2 cellular contexts compared by ENCODE assay signal in the genomic region with DNA sequence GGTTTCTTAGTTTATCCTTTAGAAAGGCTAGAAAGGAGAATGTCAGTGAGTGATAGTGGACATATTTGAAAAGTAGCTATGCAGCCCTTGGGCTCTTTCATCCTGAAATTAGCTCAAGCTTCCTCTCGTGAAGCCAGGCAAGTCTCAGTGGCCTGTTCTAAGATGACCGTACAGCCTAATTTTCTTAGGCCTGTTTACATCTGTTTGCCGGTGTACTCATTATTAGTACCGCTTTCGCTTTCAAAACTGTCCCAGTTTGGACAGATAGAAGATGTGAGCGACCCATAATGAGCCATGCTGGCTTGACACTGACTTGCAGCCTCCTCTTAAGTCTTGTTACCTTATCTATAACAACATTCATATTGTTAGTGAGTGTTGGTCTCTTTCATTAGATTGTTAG.
TF ChIP-seq lines count a peak whose summit lies in the region.

No MANE protein-coding gene starts in this region.

TF ChIP-seq in A549, 52 proteins besides CTCF, POLR2A, EP300 and RAD21 (continued from another document):
- TF ChIP-seq REST (IDR thresholded peaks at IDR 0.05) (no peak), HOXA7 (CRISPR knock-in tag; IDR thresholded peaks at IDR 0.05) (no peak), ZSCAN20 (CRISPR knock-in tag; IDR thresholded peaks at IDR 0.05) (no peak), HOXB5 (CRISPR knock-in tag; IDR thresholded peaks at IDR 0.05) (no peak), EHMT2 (IDR thresholded peaks at IDR 0.05; ENCODE audit: low read depth) (no peak), TP53 (CRISPR knock-in tag; IDR thresholded peaks at IDR 0.05) (no peak), POLR2AphosphoS2 (conservative IDR thresholded peaks at IDR 0.05; ENCODE audit: low read length) (no peak), CHD2 (IDR thresholded peaks at IDR 0.05; ENCODE audit: low read length, partially characterized antibody) (no peak), EHF (CRISPR knock-in tag; IDR thresholded peaks at IDR 0.05) (no peak), NPAS2 (CRISPR knock-in tag; IDR thresholded peaks at IDR 0.05; ENCODE audit: borderline replicate concordance) (no peak), CHD4 (IDR thresholded peaks at IDR 0.05; ENCODE audit: borderline replicate concordance) (no peak), FOXS1 (CRISPR knock-in tag; IDR thresholded peaks at IDR 0.05) (no peak), KDM5A (IDR thresholded peaks at IDR 0.05) (no peak), RARB (CRISPR knock-in tag; IDR thresholded peaks at IDR 0.05) (no peak), JUNB (IDR thresholded peaks at IDR 0.05) (no peak), SREBF2 (IDR thresholded peaks at IDR 0.05) (no peak), ELK1 (IDR thresholded peaks at IDR 0.05; ENCODE audit: low read depth, low read length) (no peak), PBX3 (IDR thresholded peaks at IDR 0.05) (no peak)
- TF ChIP-seq, protein P1, sequence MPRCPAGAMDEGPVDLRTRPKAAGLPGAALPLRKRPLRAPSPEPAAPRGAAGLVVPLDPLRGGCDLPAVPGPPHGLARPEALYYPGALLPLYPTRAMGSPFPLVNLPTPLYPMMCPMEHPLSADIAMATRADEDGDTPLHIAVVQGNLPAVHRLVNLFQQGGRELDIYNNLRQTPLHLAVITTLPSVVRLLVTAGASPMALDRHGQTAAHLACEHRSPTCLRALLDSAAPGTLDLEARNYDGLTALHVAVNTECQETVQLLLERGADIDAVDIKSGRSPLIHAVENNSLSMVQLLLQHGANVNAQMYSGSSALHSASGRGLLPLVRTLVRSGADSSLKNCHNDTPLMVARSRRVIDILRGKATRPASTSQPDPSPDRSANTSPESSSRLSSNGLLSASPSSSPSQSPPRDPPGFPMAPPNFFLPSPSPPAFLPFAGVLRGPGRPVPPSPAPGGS (IDR thresholded peaks at IDR 0.05), result no peak

TF ChIP-seq in IMR-90, 13 proteins besides CTCF, POLR2A, EP300 and RAD21 (continued from another document):
- no peak for TF ChIP-seq USF2 (IDR thresholded peaks at IDR 0.05; ENCODE audit: low read depth, low read length)
- TF ChIP-seq SMC3 (IDR thresholded peaks at IDR 0.05; ENCODE audit: low read depth, low read length), result no peak
- TF ChIP-seq ELK1 (IDR thresholded peaks at IDR 0.05; ENCODE audit: borderline replicate concordance, low read depth, low read length), result no peak
- TF ChIP-seq MAZ (IDR thresholded peaks at IDR 0.05; ENCODE audit: borderline replicate concordance, low read depth, low read length), result no peak
- no peak for TF ChIP-seq CEBPB (IDR thresholded peaks at IDR 0.05; ENCODE audit: low read depth, low read length)
- no peak for TF ChIP-seq CHD1 (IDR thresholded peaks at IDR 0.05; ENCODE audit: low read depth, low read length)
- TF ChIP-seq BHLHE40 (IDR thresholded peaks at IDR 0.05; ENCODE audit: low read depth, low read length), result no peak
- TF ChIP-seq MXI1 (IDR thresholded peaks at IDR 0.05; ENCODE audit: borderline replicate concordance, low read depth, low read length), result no peak
- no peak for TF ChIP-seq RCOR1 (IDR thresholded peaks at IDR 0.05; ENCODE audit: insufficient replicate concordance, low read length)
- no peak for TF ChIP-seq MAFK (IDR thresholded peaks at IDR 0.05; ENCODE audit: low read depth, low read length)
- TF ChIP-seq FOS (IDR thresholded peaks at IDR 0.05; ENCODE audit: low read depth, low read length), result no peak
